In the genomic region with DNA sequence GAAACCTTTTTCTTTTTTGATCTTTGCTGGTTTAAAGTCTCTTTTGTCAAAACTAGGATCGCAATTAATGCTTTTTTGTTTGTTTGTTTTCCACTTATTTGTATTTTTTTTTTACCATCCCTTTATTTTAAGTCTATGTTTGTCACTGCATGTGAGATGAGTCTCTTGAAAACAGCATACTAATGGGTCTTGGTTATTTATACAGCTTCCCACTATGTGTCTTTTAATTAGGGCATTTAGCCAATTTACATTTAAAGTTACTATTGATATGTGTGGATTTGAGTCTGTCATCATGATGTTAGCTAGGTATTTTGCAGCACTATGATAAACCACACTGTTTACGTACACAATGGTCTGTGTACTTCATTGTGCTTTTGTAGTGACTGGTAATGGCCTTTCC, we compare ENCODE assay signal across 8 cellular contexts. TPM values are rescaled to one million over a fixed set of nuclear protein-coding genes. Genes with fewer than 3 reads are reported as not detected.
"Had no signal": no experiment of that assay in that cellular context is flagged by ENCODE, and none has a peak within 500 bp of the region (broad histone marks: within the 10 kb centered on the region; RNA-seq: fewer than 3 reads in every experiment).

No MANE protein-coding gene starts in this region.

- H3K4me3 ChIP-seq: K562 had no signal

- H3K4me2 ChIP-seq: KMS-11 had no signal

- DNase-seq: IMR-90, KBM-7, KG1 had no signal

- H3K27ac ChIP-seq: HL-60, KMS-11 had no signal

- H3K9ac ChIP-seq: KMS-11 had no signal

RNA-seq across cellular contexts. Expression of gene PPP1R3A, which starts 34.7 kb away (rescaled TPM):
- polyA plus RNA-seq: HepG2, IgD-negative memory B cell, IMR-90 had no signal
